ENCODE assay signal across 8 cellular contexts in genomic region chr11:27505781-27506180, GRCh38. TPM values are rescaled to one million over a fixed set of nuclear protein-coding genes. Genes with fewer than 3 reads are reported as not detected.
DNase-seq lines count a peak whose midpoint lies in the region; ATAC-seq and TF ChIP-seq lines count a peak whose summit lies in the region.

No MANE protein-coding gene starts in this region.

- H3K4me1 Mint-ChIP-seq in activated T-cell treated with anti-CD3 and anti-CD28 coated beads, Interleukin-2, amount 50 U/mL, for 4 hours (ENCODE audit: low read depth): peaks cover 45% of the 10 kb centered on the region

- H3K4me3 Mint-ChIP-seq in activated T-cell treated with anti-CD3 and anti-CD28 coated beads, Interleukin-2, amount 50 U/mL, for 4 hours: peak overlapping the region; percentile 100

- H3K9ac ChIP-seq in HUES6 (ENCODE audit: low read length): peak overlapping the region; percentile 98

- peaks cover 11% of the 10 kb centered on the region for H3K36me3 Mint-ChIP-seq in activated T-cell treated with anti-CD3 and anti-CD28 coated beads, Interleukin-2, amount 50 U/mL, for 4 hours (ENCODE audit: insufficient read depth)

- no peak for DNase-seq in activated T-cell treated with anti-CD3 and anti-CD28 coated beads, Interleukin-2, amount 50 U/mL, for 4 hours
- DNase-seq in activated T-cell treated with anti-CD3 and anti-CD28 coated beads for 4 hours: no peak
- peak in 1 of 2 donors; percentile 15 for DNase-seq in cardiac fibroblast (ENCODE audit: low read depth in 2 of 2)
- no peak for DNase-seq in DMS53 treated with DMSO at 0.1 percent for 48 hours (lab: John Stamatoyannopoulos, UW; ENCODE audit: unreplicated experiment)
- DNase-seq in NCI-H2029 treated with DMSO at 0.1 percent for 48 hours (lab: John Stamatoyannopoulos, UW): no peak
- no peak for DNase-seq in NCI-H524 treated with DMSO at 0.1 percent for 48 hours (lab: John Stamatoyannopoulos, UW)

- H3K4me1 ChIP-seq in HUES6 (ENCODE audit: control insufficient read depth, insufficient read depth, low read length) (peaks cover 5% of the 10 kb centered on the region), muscle layer of duodenum (ENCODE audit: control insufficient read depth in 1 of 2, insufficient read depth in 2 of 2, low read length in 2 of 2) (peaks cover 16 to 45% of the 10 kb centered on the region in 2 donors)

- H3K27me3 ChIP-seq in HUES6 (ENCODE audit: control insufficient read depth, insufficient read depth, low read length) (no peaks in the 10 kb centered on the region), muscle layer of duodenum (ENCODE audit: low read depth, low read length) (no peaks in the 10 kb centered on the region)

- no peak for TF ChIP-seq CTCF in cardiac fibroblast (IDR thresholded peaks at IDR 0.05; ENCODE audit: low read depth, low read length)

- H3K4me3 ChIP-seq in HUES6 (ENCODE audit: low read depth, low read length) (peak overlapping the region; percentile 98), cardiac fibroblast (replicated peaks in 1 of 2; ENCODE audit: low read depth in 2 of 2, low read length in 2 of 2) (peak overlapping the region; percentile 84 to 94), muscle layer of duodenum (ENCODE audit: low read depth in 1 of 2, low read length in 2 of 2) (peak overlapping the region; percentile 95 to 99)

- H3K27me3 Mint-ChIP-seq in activated T-cell treated with anti-CD3 and anti-CD28 coated beads, Interleukin-2, amount 50 U/mL, for 4 hours (ENCODE audit: low read depth): no peaks in the 10 kb centered on the region

- peak in 1 of 2 donors; percentile 2 for ATAC-seq in activated T-cell treated with anti-CD3 and anti-CD28 coated beads, Interleukin-2, amount 50 U/mL, for 4 hours

- H3K9me3 ChIP-seq in HUES6 (ENCODE audit: control insufficient read depth, insufficient read depth, low read depth, low read length) (no peaks in the 10 kb centered on the region), muscle layer of duodenum (ENCODE audit: control insufficient read depth in 1 of 2, low read length in 2 of 2) (no peaks in the 10 kb centered on the region)

- H3K9me3 Mint-ChIP-seq in activated T-cell treated with anti-CD3 and anti-CD28 coated beads, Interleukin-2, amount 50 U/mL, for 4 hours: no peaks in the 10 kb centered on the region

- H3K27ac ChIP-seq in HUES6 (ENCODE audit: low read depth, low read length) (no peak overlapping the region), muscle layer of duodenum (ENCODE audit: low read length) (peak overlapping the region; percentile 90)

- peaks cover 20% of the 10 kb centered on the region for H3K36me3 ChIP-seq in HUES6 (ENCODE audit: control insufficient read depth, insufficient read depth, low read length)
- H3K36me3 ChIP-seq in muscle layer of duodenum (ENCODE audit: control insufficient read depth in 1 of 2, insufficient read depth in 2 of 2, low read length in 2 of 2): peaks cover 1 to 2% of the 10 kb centered on the region in 2 donors

RNA-seq across cellular contexts. Expression of gene LIN7C, which starts 0.8 kb away (rescaled TPM):
- total RNA-seq in activated T-cell treated with anti-CD3 and anti-CD28 coated beads, Interleukin-2, amount 50 U/mL, for 4 hours: 10 to 100 TPM; 41.0 to 51.4 (median 44.4) TPM

RNA-seq across cellular contexts. Expression of gene LGR4, which starts 33.2 kb away (rescaled TPM):
- total RNA-seq in activated T-cell treated with anti-CD3 and anti-CD28 coated beads, Interleukin-2, amount 50 U/mL, for 4 hours: under 1 TPM; 0.21 to 0.61 (median 0.57) TPM
